ENCODE assay signal across 25 cellular contexts in genomic region chr2:205343103-205343502, GRCh38.
"Had no signal": no experiment of that assay in that cellular context is flagged by ENCODE, and none has a peak within 500 bp of the region (broad histone marks: within the 10 kb centered on the region; RNA-seq: fewer than 3 reads in every experiment).

No MANE protein-coding gene starts in this region.

- H3K27me3 ChIP-seq: left lung, ovary, right atrium auricular region, right lobe of liver, stomach, testis, thyroid gland, transverse colon, upper lobe of left lung, vagina had no signal

- H3K27ac ChIP-seq: left lung, lower lobe of right lung, ovary, right atrium auricular region, right lobe of liver, stomach, testis, thyroid gland, transverse colon, upper lobe of left lung, vagina had no signal

- H3K4me1 ChIP-seq: left lung, lower lobe of right lung, right atrium auricular region, right lobe of liver, testis, thyroid gland, transverse colon, upper lobe of left lung, vagina had no signal

- DNase-seq: hippocampal formation; kidney; left colon; left lung; lower lobe of right lung; mammary epithelial cell; mesenchymal stem cell; naive B cell; natural killer cell; ovary; right lobe of liver; stimulated activated CD4-positive, alpha-beta T cell treated with anti-CD3 and anti-CD28 coated beads, Interleukin-1b, Interleukin-23, amount 100 ng/mL, for 48 hours; stimulated activated CD4-positive, alpha-beta T cell treated with anti-CD3 and anti-CD28 coated beads, Interleukin-2, amount 100 ng/mL, for 48 hours; stimulated activated CD4-positive, alpha-beta T cell treated with anti-CD3 and anti-CD28 coated beads, Interleukin-4, amount 100 ng/mL, for 4 hours; stimulated activated CD8-positive, alpha-beta memory T cell treated with anti-CD3 and anti-CD28 coated beads, Interleukin-4, amount 100 ng/mL, for 48 hours; stimulated activated naive CD4-positive, alpha-beta T cell treated with Interleukin-2 at 50 U/mL for 16 hours; stomach; testis; thyroid gland; transverse colon; upper lobe of left lung had no signal

- H3K4me3 ChIP-seq: left lung, lower lobe of right lung, ovary, right atrium auricular region, right lobe of liver, smooth muscle cell, stomach, testis, thyroid gland, transverse colon, upper lobe of left lung, vagina had no signal

- ATAC-seq: left colon; left lung; lower lobe of right lung; natural killer cell; right lobe of liver; stimulated activated memory B cell treated with anti-CD40 and anti-IgM and Interleukin-4, amounts not matched to agents 10 μg/mL and 1 μg/mL and 100 μg/mL, for 72 hours had no signal

- H3K4me2 ChIP-seq: smooth muscle cell had no signal

- H3K36me3 ChIP-seq: left lung, lower lobe of right lung, ovary, right atrium auricular region, right lobe of liver, stomach, thyroid gland, transverse colon, upper lobe of left lung, vagina had no signal
